Comparison of ENCODE assay signal across 4 cellular contexts in the genomic region with DNA sequence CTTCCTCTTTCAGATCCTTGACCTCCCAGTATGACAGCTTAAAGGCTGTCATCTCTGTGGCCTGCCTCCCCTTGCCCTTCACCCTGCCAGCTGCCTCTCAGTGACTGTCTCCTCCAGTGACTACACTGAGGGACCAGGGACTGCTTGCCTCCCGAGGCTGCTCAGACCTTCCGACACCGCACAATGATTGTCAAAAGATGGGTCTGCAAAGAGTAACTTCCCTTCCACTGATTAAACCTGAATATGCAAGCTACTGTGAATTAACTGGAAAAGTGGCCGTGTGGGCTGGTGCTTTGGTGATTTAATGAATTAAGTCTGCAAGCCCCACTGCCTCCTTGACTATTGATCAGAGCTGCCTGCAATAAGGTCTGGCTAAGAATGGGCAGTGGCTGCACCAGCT. TPM values are rescaled to one million over a fixed set of nuclear protein-coding genes. Genes with fewer than 3 reads are reported as not detected.
"Had no signal": no experiment of that assay in that cellular context is flagged by ENCODE, and none has a peak within 500 bp of the region (broad histone marks: within the 10 kb centered on the region; RNA-seq: fewer than 3 reads in every experiment).

No MANE protein-coding gene starts in this region.

RNA-seq across cellular contexts. Expression of gene PRODH, which starts 51.6 kb away (rescaled TPM):
- total RNA-seq: endothelial cell of umbilical vein, fibroblast of lung, fibroblast of villous mesenchyme, lung microvascular endothelial cell had no signal
- polyA plus RNA-seq: endothelial cell of umbilical vein had no signal
